ENCODE assay signal across 31 cellular contexts in genomic region chr6:132067286-132067685, GRCh38.
DNase-seq lines count a peak whose midpoint lies in the region; ATAC-seq, FAIRE-seq and TF ChIP-seq lines count a peak whose summit lies in the region.
"Had no signal": no experiment of that assay in that cellular context is flagged by ENCODE, and none has a peak within 500 bp of the region (broad histone marks: within the 10 kb centered on the region; RNA-seq: fewer than 3 reads in every experiment).

No MANE protein-coding gene starts in this region.

- H3K9me3 Mint-ChIP-seq in activated CD4-positive, alpha-beta T cell treated with anti-CD3 and anti-CD28 coated beads for 36 hours (ENCODE audit: low read depth), result no peaks in the 10 kb centered on the region
- H3K9me3 Mint-ChIP-seq: activated CD4-positive, alpha-beta memory T cell treated with anti-CD3 and anti-CD28 coated beads for 36 hours; dendritic cell treated with granulocyte-macrophage colony-stimulating factor and Interleukin-4, amounts not matched to agents 40 ng/mL and 50 ng/mL, for 4 days; IgD-negative memory B cell; T-helper 2 cell treated with Interferon-gamma antibody and Interleukin-4, amounts not matched to agents 5 μg/mL and 100 μg/mL, for 36 hours had no signal

- no peaks in the 10 kb centered on the region for H3K36me3 ChIP-seq in osteoblast (ENCODE audit: insufficient read depth, low read length)
- H3K36me3 ChIP-seq: cardiac muscle cell, gastrocnemius medialis, pancreas, right lobe of liver had no signal

- H3K27ac ChIP-seq in osteoblast (ENCODE audit: low read depth, low read length), result no peak overlapping the region
- H3K27ac ChIP-seq: cardiac muscle cell, gastrocnemius medialis, pancreas, right lobe of liver had no signal

- H3K4me1 Mint-ChIP-seq in activated CD4-positive, alpha-beta T cell treated with anti-CD3 and anti-CD28 coated beads for 36 hours, result no peaks in the 10 kb centered on the region
- H3K4me1 Mint-ChIP-seq: CD4-positive, CD25-positive, alpha-beta regulatory T cell had no signal

- DNase-seq in NCI-H146 (lab: John Stamatoyannopoulos, UW), result peak; percentile 26
- no peak for DNase-seq in NCI-H146 treated with DMSO at 0.1 percent for 48 hours (lab: John Stamatoyannopoulos, UW; ENCODE audit: unreplicated experiment)
- DNase-seq in HFF-Myc (ENCODE audit: extremely low read depth, low read depth), result peak; percentile 82
- peak; percentile 76 for DNase-seq in dermis blood vessel endothelial cell
- no peak for DNase-seq in osteoblast (ENCODE audit: insufficient read length, low spot score, missing footprints)
- DNase-seq in ureter (ENCODE audit: low spot score), result no peak
- DNase-seq in D721Med (ENCODE audit: insufficient read length, low spot score), result no peak
- DNase-seq in activated CD4-positive, alpha-beta T cell treated with anti-CD3 and anti-CD28 coated beads for 36 hours, result no peak
- DNase-seq: 8988T; activated CD4-positive, alpha-beta memory T cell treated with anti-CD3 and anti-CD28 coated beads for 36 hours; activated naive CD4-positive, alpha-beta T cell; activated T-cell treated with anti-CD3 and anti-CD28 coated beads for 4 hours; amniotic stem cell; CD4-positive, CD25-positive, alpha-beta regulatory T cell; DMS79; gastrocnemius medialis; kidney glomerular epithelial cell; mesendoderm; MM.1S; naive B cell; NCI-H1436 treated with DMSO at 0.1 percent for 48 hours; NCI-H226; NCI-H82; pancreas; right lobe of liver had no signal

- H3K79me2 ChIP-seq in osteoblast (ENCODE audit: insufficient read depth, low read length), result no peaks in the 10 kb centered on the region

- H3K27ac Mint-ChIP-seq in activated CD4-positive, alpha-beta T cell treated with anti-CD3 and anti-CD28 coated beads for 36 hours, result no peak overlapping the region
- H3K27ac Mint-ChIP-seq: activated CD4-positive, alpha-beta memory T cell treated with anti-CD3 and anti-CD28 coated beads for 36 hours; CD4-positive, CD25-positive, alpha-beta regulatory T cell; dendritic cell treated with granulocyte-macrophage colony-stimulating factor and Interleukin-4, amounts not matched to agents 40 ng/mL and 50 ng/mL, for 4 days; IgD-negative memory B cell; T-helper 2 cell treated with Interferon-gamma antibody and Interleukin-4, amounts not matched to agents 5 μg/mL and 100 μg/mL, for 36 hours had no signal

- TF ChIP-seq CTCF in HFF-Myc (IDR thresholded peaks at IDR 0.05; ENCODE audit: low read depth, low read length, missing control alignments) (no peak), osteoblast (IDR thresholded peaks at IDR 0.05; ENCODE audit: extremely low read depth, low read depth, low read length) (no peak), D721Med (IDR thresholded peaks at IDR 0.05; ENCODE audit: insufficient read depth, missing control alignments) (no peak)

- peak overlapping the region; percentile 80 for H2AFZ ChIP-seq in osteoblast (ENCODE audit: low read length)

- no peaks in the 10 kb centered on the region for H3K36me3 Mint-ChIP-seq in activated CD4-positive, alpha-beta T cell treated with anti-CD3 and anti-CD28 coated beads for 36 hours (ENCODE audit: low read depth)
- H3K36me3 Mint-ChIP-seq: activated CD4-positive, alpha-beta memory T cell treated with anti-CD3 and anti-CD28 coated beads for 36 hours; CD4-positive, CD25-positive, alpha-beta regulatory T cell; IgD-negative memory B cell; naive B cell had no signal

- CTCF ChIA-PET in activated CD4-positive, alpha-beta T cell treated with anti-CD3 and anti-CD28 coated beads for 36 hours (lab: Charles Lee), result no interaction called here

- H3K9me3 ChIP-seq in osteoblast (ENCODE audit: low read depth, low read length), result no peaks in the 10 kb centered on the region
- H3K9me3 ChIP-seq: gastrocnemius medialis, pancreas, right lobe of liver had no signal

- intact Hi-C loops in activated CD4-positive, alpha-beta T cell treated with anti-CD3 and anti-CD28 coated beads for 36 hours (cut with DNase I, micrococcal nuclease), result no loop called here

- H3K4me1 ChIP-seq in osteoblast (ENCODE audit: insufficient read depth, low read length), result peaks cover 23% of the 10 kb centered on the region
- H3K4me1 ChIP-seq: gastrocnemius medialis, pancreas, right lobe of liver had no signal

- no peak for ATAC-seq in activated CD4-positive, alpha-beta T cell treated with anti-CD3 and anti-CD28 coated beads for 36 hours
- ATAC-seq: gastrocnemius medialis, Panc1, right lobe of liver had no signal

- no peak for FAIRE-seq in D721Med (lab: Jason Lieb, UNC)
- FAIRE-seq: urothelium cell line had no signal

- peaks cover 8% of the 10 kb centered on the region for H3K27me3 Mint-ChIP-seq in activated CD4-positive, alpha-beta T cell treated with anti-CD3 and anti-CD28 coated beads for 36 hours
- H3K27me3 Mint-ChIP-seq: activated CD4-positive, alpha-beta memory T cell treated with anti-CD3 and anti-CD28 coated beads for 36 hours; CD4-positive, CD25-positive, alpha-beta regulatory T cell; dendritic cell treated with granulocyte-macrophage colony-stimulating factor and Interleukin-4, amounts not matched to agents 40 ng/mL and 50 ng/mL, for 4 days; naive B cell had no signal

- H3K4me3 Mint-ChIP-seq in activated CD4-positive, alpha-beta T cell treated with anti-CD3 and anti-CD28 coated beads for 36 hours, result no peak overlapping the region
- H3K4me3 Mint-ChIP-seq: activated CD4-positive, alpha-beta memory T cell treated with anti-CD3 and anti-CD28 coated beads for 36 hours; CD4-positive, CD25-positive, alpha-beta regulatory T cell; dendritic cell treated with granulocyte-macrophage colony-stimulating factor and Interleukin-4, amounts not matched to agents 40 ng/mL and 50 ng/mL, for 4 days; IgD-negative memory B cell; T-helper 2 cell treated with Interferon-gamma antibody and Interleukin-4, amounts not matched to agents 5 μg/mL and 100 μg/mL, for 36 hours had no signal

- POLR2A ChIA-PET in activated CD4-positive, alpha-beta T cell treated with anti-CD3 and anti-CD28 coated beads for 36 hours (lab: Charles Lee), result no interaction called here

- no peaks in the 10 kb centered on the region for H3K27me3 ChIP-seq in osteoblast (ENCODE audit: insufficient read depth, low read length)
- H3K27me3 ChIP-seq: cardiac muscle cell, gastrocnemius medialis, pancreas, right lobe of liver had no signal

- H4K20me1 ChIP-seq in osteoblast (ENCODE audit: insufficient read depth, low read length), result no peaks in the 10 kb centered on the region

- H3K4me2 ChIP-seq in osteoblast (ENCODE audit: insufficient read depth, low read length), result no peak overlapping the region

- H3K4me3 ChIP-seq in HFF-Myc (replicated peaks; ENCODE audit: low read depth, low read length), result no peak overlapping the region
- H3K4me3 ChIP-seq in osteoblast (ENCODE audit: insufficient read depth, low read length), result no peak overlapping the region
- H3K4me3 ChIP-seq: cardiac muscle cell, gastrocnemius medialis, pancreas, right lobe of liver had no signal

Comparison
In these comparisons a context has a peak if more than half of its experiments do, and no peak if none do; other contexts are left out.
1. DNase-seq: peak in NCI-H146 (single experiment), HFF-Myc (single experiment) and dermis blood vessel endothelial cell (single experiment); none in NCI-H146 treated with DMSO at 0.1 percent for 48 hours (single experiment), osteoblast (single experiment), ureter (single experiment), D721Med (single experiment) and activated CD4-positive, alpha-beta T cell treated with anti-CD3 and anti-CD28 coated beads for 36 hours (single experiment).